Comparison of ENCODE assay signal across 19 cellular contexts in genomic region chr6:108442770-108443520, GRCh38.
"Had no signal": no experiment of that assay in that cellular context is flagged by ENCODE, and none has a peak within 500 bp of the region (broad histone marks: within the 10 kb centered on the region; RNA-seq: fewer than 3 reads in every experiment).

No MANE protein-coding gene starts in this region.

- DNase-seq: activated CD4-positive, alpha-beta T cell treated with anti-CD3 and anti-CD28 coated beads, Interleukin-2, amount 10 ng/mL, durations not matched to agents 7 days and 5 days; activated CD8-positive, alpha-beta T cell treated with anti-CD3 and anti-CD28 coated beads, Interleukin-2, amount 10 ng/mL, durations not matched to agents 7 days and 5 days; activated naive CD4-positive, alpha-beta T cell treated with Interleukin-2 at 50 U/mL for 16 hours; activated T-cell treated with anti-CD3 and anti-CD28 coated beads, Interleukin-2, amount 50 U/mL, for 24 hours; anterior cingulate cortex; cortex of kidney; erythroblast; kidney; left lung; mucosa of descending colon; naive B cell; stimulated activated CD4-positive, alpha-beta T cell treated with anti-CD3 and anti-CD28 coated beads, Interleukin-2, amount 100 ng/mL, for 24 hours; stimulated activated naive CD8-positive, alpha-beta T cell treated with anti-CD3 and anti-CD28 coated beads, Interleukin-15, Interleukin-2, amounts not matched to agents 100 U/mL and 50 U/mL, for 24 hours; substantia nigra; T1000; tibial artery had no signal

- ATAC-seq: activated CD4-positive, CD25-positive, alpha-beta regulatory T cell treated with anti-CD3 and anti-CD28 coated beads, Interleukin-2, amount 50 U/mL, for 24 hours; activated CD8-positive, alpha-beta T cell treated with anti-CD3 and anti-CD28 coated beads, Interleukin-2, amount 10 ng/mL, durations not matched to agents 7 days and 5 days; left lung; mucosa of descending colon; stimulated activated naive CD8-positive, alpha-beta T cell treated with anti-CD3 and anti-CD28 coated beads, Interleukin-15, Interleukin-2, amounts not matched to agents 100 U/mL and 50 U/mL, for 24 hours had no signal

- H3K4me3 ChIP-seq: left lung, mucosa of descending colon, prostate gland, right atrium auricular region, tibial artery had no signal

- H3K36me3 ChIP-seq: left lung, prostate gland, right atrium auricular region, tibial artery had no signal

- H3K9me3 ChIP-seq: left lung, mucosa of descending colon, prostate gland, right atrium auricular region, tibial artery had no signal

- H3K27me3 ChIP-seq: left lung, right atrium auricular region, tibial artery had no signal

- H3K27ac ChIP-seq: left lung, prostate gland, right atrium auricular region, tibial artery had no signal
